ENCODE assay signal across 13 cellular contexts in the genomic region with DNA sequence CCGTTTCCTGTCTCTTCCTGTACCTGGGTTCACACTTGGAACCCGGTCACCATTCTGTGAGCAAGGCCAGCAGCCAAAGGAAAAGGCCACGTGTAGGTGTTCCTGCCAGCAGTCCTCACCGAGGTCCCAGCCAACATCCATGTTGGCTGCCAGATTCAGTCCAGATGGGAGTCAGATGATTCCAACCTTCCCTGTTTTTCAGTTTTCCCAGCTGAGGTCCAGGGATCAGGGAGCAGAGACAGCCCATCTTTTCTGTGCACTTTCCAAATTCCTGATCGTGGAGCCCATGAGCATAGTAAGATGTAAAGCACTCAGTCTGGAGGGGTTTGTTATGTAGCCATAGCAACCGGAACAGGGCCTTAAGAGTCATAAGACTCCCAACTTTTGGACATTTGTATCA. TPM values are rescaled to one million over a fixed set of nuclear protein-coding genes. Genes with fewer than 3 reads are reported as not detected.
A peak's percentile ranks its signal among the peaks of the same experiment; 100 is the strongest.
DNase-seq lines count a peak whose midpoint lies in the region; ATAC-seq, FAIRE-seq and TF ChIP-seq lines count a peak whose summit lies in the region.
"Had no signal": no experiment of that assay in that cellular context is flagged by ENCODE, and none has a peak within 500 bp of the region (broad histone marks: within the 10 kb centered on the region; RNA-seq: fewer than 3 reads in every experiment).

No MANE protein-coding gene starts in this region.

- intact Hi-C loops in CD4-positive, alpha-beta T cell (cut with DNase I, micrococcal nuclease) = loop anchor here (2.0 to 10.0 kb wide), 2 partner anchors 51 to 231 kb away; a partner anchor contains a TSS

- H3K4me3 ChIP-seq in H1 (ENCODE audit: extremely low read depth in 1 of 4, insufficient read depth in 2 of 4, low read depth in 3 of 4, low read length in 4 of 4) (no peak overlapping the region), HAP-1 (no peak overlapping the region)

- peaks cover 11% of the 10 kb centered on the region for H3K36me3 Mint-ChIP-seq in CD4-positive, alpha-beta T cell (ENCODE audit: low read depth)
- peaks cover 0 to 2% (median 0%) of the 10 kb centered on the region in 3 donors for H3K36me3 Mint-ChIP-seq in naive thymus-derived CD8-positive, alpha-beta T cell

- no peak overlapping the region for H3K9ac ChIP-seq in H1 (replicated peaks in 1 of 4; ENCODE audit: extremely low read depth in 1 of 4, low read depth in 3 of 4, low read length in 3 of 4)

- 0 out of 2 replicates have a peak, but pooled peaks cover 5% of the 10 kb centered on the region for H3K36me3 ChIP-seq in KOPT-K1 (ENCODE audit: insufficient read depth, low read length)
- H3K36me3 ChIP-seq in H1 (ENCODE audit: control insufficient read depth in 2 of 4, insufficient read depth in 4 of 4, low read length in 3 of 4) = no peaks in the 10 kb centered on the region
- H3K36me3 ChIP-seq in HAP-1 (replicated peaks) = no peaks in the 10 kb centered on the region

- no peaks in the 10 kb centered on the region for H3K79me2 ChIP-seq in H1 (ENCODE audit: control insufficient read depth in 1 of 2, insufficient read depth in 2 of 2, low read length in 2 of 2)

- H2BK20ac ChIP-seq in H1 (ENCODE audit: low read length) = no peak overlapping the region

- H3K27me3 ChIP-seq in CD4-positive, alpha-beta T cell (ENCODE audit: control insufficient read depth, insufficient read depth, low read length) = no peaks in the 10 kb centered on the region
- H3K27me3 ChIP-seq in H1 (replicated peaks in 1 of 4; ENCODE audit: control insufficient read depth in 3 of 4, extremely low read depth in 1 of 4, insufficient read depth in 3 of 4, low read length in 3 of 4) = peaks cover 0 to 4% (median 2%) of the 10 kb centered on the region in 4 experiments; a peak in 3 of 7 replicates
- H3K27me3 ChIP-seq in HAP-1 (ENCODE audit: low read depth) = no peaks in the 10 kb centered on the region

- no peak overlapping the region for H2BK12ac ChIP-seq in H1 (ENCODE audit: low read depth, low read length)

- H3K4me2 ChIP-seq in H1 (ENCODE audit: insufficient read depth in 1 of 2, low read depth in 2 of 2, low read length in 2 of 2) = no peak overlapping the region

- no peak for TF ChIP-seq EP300 in H1 (IDR thresholded peaks at IDR 0.05; ENCODE audit: borderline replicate concordance in 1 of 2, low read depth in 2 of 2, low read length in 2 of 2)

- WGBS in H1 (ENCODE audit: extremely low coverage in 1 of 2, insufficient coverage in 1 of 2, insufficient read length in 1 of 2, insufficient replicate concordance in 2 of 2, low coverage in 1 of 2, low lambda C conversion rate in 2 of 2, missing lambda C conversion rate in 1 of 2), 2 experiments = 89% methylated on average over 6 of the region's 6 CpGs; no CpG with 5 or more reads in 1 of the 2 experiments

- POLR2A ChIA-PET in CD4-positive, alpha-beta T cell (lab: Charles Lee) = interaction anchor here (1.4 kb wide), 1 partner anchor 90 kb away, joined by 4 read pairs; no protein-coding TSS in a partner anchor
- POLR2A ChIA-PET in H1 (lab: Charles Lee; ENCODE audit: partially characterized antibody) = interaction anchor here (0.8 to 2.7 kb wide), 3 partner anchors 13 to 83 kb away, joined by 5 to 8 read pairs (median 5); no protein-coding TSS in a partner anchor
- POLR2A ChIA-PET in naive thymus-derived CD8-positive, alpha-beta T cell (lab: Charles Lee) = interaction anchor here (0.7 to 1.4 kb wide), 4 partner anchors 18 to 67 kb away, joined by 3 to 4 read pairs (median 3); a partner anchor contains a TSS

- H3K4me1 ChIP-seq in H1 (replicated peaks in 1 of 4; ENCODE audit: control insufficient read depth in 3 of 4, insufficient read depth in 4 of 4, low read length in 3 of 4) (peaks cover 0 to 4% (median 1%) of the 10 kb centered on the region in 4 experiments; a peak in 1 of 7 replicates), HAP-1 (no peaks in the 10 kb centered on the region)

- H3K4me1 Mint-ChIP-seq in CD4-positive, alpha-beta T cell (ENCODE audit: low read depth) = peaks cover 55% of the 10 kb centered on the region
- H3K4me1 Mint-ChIP-seq in naive thymus-derived CD8-positive, alpha-beta T cell = peaks cover 28 to 75% (median 68%) of the 10 kb centered on the region in 4 donors

- no peaks in the 10 kb centered on the region for H3K79me1 ChIP-seq in H1 (ENCODE audit: low read depth, low read length)

- H3K27ac Mint-ChIP-seq in CD4-positive, alpha-beta T cell = peak overlapping the region; percentile 40
- peak overlapping the region in 7 of 10 donors; percentile 2 to 97 (median 22) for H3K27ac Mint-ChIP-seq in naive thymus-derived CD8-positive, alpha-beta T cell

- H3K4me3 Mint-ChIP-seq in CD4-positive, alpha-beta T cell = no peak overlapping the region
- H3K4me3 Mint-ChIP-seq in naive thymus-derived CD8-positive, alpha-beta T cell = no peak overlapping the region

- no peak for ATAC-seq in CD4-positive, alpha-beta T cell (ENCODE audit: poor library complexity)
- ATAC-seq in naive thymus-derived CD8-positive, alpha-beta T cell = no peak
- no peak for ATAC-seq in HG03135 (IDR thresholded peaks at IDR 0.05; ENCODE audit: unreplicated experiment)

- in situ Hi-C loops in HAP-1 (cut with MboI; ENCODE audit: low sequenced_read_pairs) = loop anchor here (5.0 kb wide), 1 partner anchor 84 kb away; no protein-coding TSS in a partner anchor

- H2BK120ac ChIP-seq in H1 (replicated peaks; ENCODE audit: low read depth, low read length) = no peak overlapping the region

- no peak for TF ChIP-seq RAD21 in H1 (IDR thresholded peaks at IDR 0.05 in 1 of 2, conservative IDR thresholded peaks at IDR 0.05 in 1 of 2; ENCODE audit: low read depth in 2 of 2, low read length in 2 of 2)

- H3K9me3 ChIP-seq in CD4-positive, alpha-beta T cell (ENCODE audit: control insufficient read depth, low read length) = no peaks in the 10 kb centered on the region
- H3K9me3 ChIP-seq in KOPT-K1 (ENCODE audit: insufficient read depth, low read length, poor library complexity, severe bottlenecking) = no peaks in the 10 kb centered on the region
- no peaks in the 10 kb centered on the region for H3K9me3 ChIP-seq in H1 (ENCODE audit: insufficient read depth in 2 of 2, low read depth in 1 of 2, low read length in 1 of 2)
- no peaks in the 10 kb centered on the region for H3K9me3 ChIP-seq in HAP-1

- no peak for TF ChIP-seq POLR2A in H1 (IDR thresholded peaks at IDR 0.05; ENCODE audit: control extremely low read depth in 1 of 2, low read depth in 2 of 2, low read length in 2 of 2)

- no peak overlapping the region for H3K56ac ChIP-seq in H1 (replicated peaks; ENCODE audit: insufficient read length, low read depth, low read length)

- no peaks in the 10 kb centered on the region for H3K27me3 Mint-ChIP-seq in CD4-positive, alpha-beta T cell
- no peaks in the 10 kb centered on the region for H3K27me3 Mint-ChIP-seq in naive thymus-derived CD8-positive, alpha-beta T cell
- H3K27me3 Mint-ChIP-seq: activated naive CD8-positive, alpha-beta T cell treated with anti-CD3 and anti-CD28 coated beads, Interleukin-2, amount 10 ng/mL, durations not matched to agents 7 days and 5 days had no signal

- H3K4ac ChIP-seq in H1 (replicated peaks; ENCODE audit: insufficient read length, low read depth, low read length) = no peak overlapping the region

- no peaks in the 10 kb centered on the region for H3K9me3 Mint-ChIP-seq in CD4-positive, alpha-beta T cell
- H3K9me3 Mint-ChIP-seq in naive thymus-derived CD8-positive, alpha-beta T cell = no peaks in the 10 kb centered on the region
- H3K9me3 Mint-ChIP-seq: activated naive CD8-positive, alpha-beta T cell treated with anti-CD3 and anti-CD28 coated beads, Interleukin-2, amount 10 ng/mL, durations not matched to agents 7 days and 5 days had no signal

- no peak overlapping the region for H3K18ac ChIP-seq in H1 (ENCODE audit: extremely low read depth, low read length)

- H2AK5ac ChIP-seq in H1 (ENCODE audit: low read depth, low read length) = no peak overlapping the region

- no peak for DNase-seq in CD4-positive, alpha-beta T cell
- DNase-seq in H1 (ENCODE audit: low read depth in 1 of 2, low spot score in 2 of 2) (no peak), NCI-H1092 (lab: John Stamatoyannopoulos, UW) (no peak), HAP-1 (ENCODE audit: low spot score in 2 of 2) (no peak), NCI-H748 (lab: John Stamatoyannopoulos, UW; ENCODE audit: unreplicated experiment) (no peak)
- no peak for DNase-seq in naive thymus-derived CD8-positive, alpha-beta T cell
- DNase-seq: activated CD4-positive, alpha-beta T cell treated with anti-CD3 and anti-CD28 coated beads, Interleukin-2, amount 50 U/mL, for 1 hour; GOT3; NCI-H187 treated with DMSO at 0.1 percent for 48 hours had no signal

- no peak overlapping the region for H3K27ac ChIP-seq in CD4-positive, alpha-beta T cell (ENCODE audit: low read depth, low read length)
- H3K27ac ChIP-seq in KOPT-K1 (ENCODE audit: low read depth, low read length, poor library complexity, severe bottlenecking) = peak overlapping the region; percentile 40
- no peak overlapping the region for H3K27ac ChIP-seq in H1 (ENCODE audit: low read depth, low read length)

- peak overlapping the region; percentile 51; the same call in 1 of the 2 replicates for H4K8ac ChIP-seq in H1 (ENCODE audit: extremely low read depth, insufficient read depth, low read length)

- TF ChIP-seq CTCF in CD4-positive, alpha-beta T cell (IDR thresholded peaks at IDR 0.05) = no peak
- no peak for TF ChIP-seq CTCF in H1 (IDR thresholded peaks at IDR 0.05; ENCODE audit: control extremely low read depth in 1 of 3, insufficient read depth in 1 of 3, low read depth in 1 of 3, low read length in 3 of 3)

- H4K91ac ChIP-seq in H1 (replicated peaks; ENCODE audit: insufficient read length, low read length) = no peak overlapping the region

- H2BK15ac ChIP-seq in H1 (ENCODE audit: low read length) = no peak overlapping the region

- no peak overlapping the region for H3K14ac ChIP-seq in H1 (ENCODE audit: insufficient read length)

- no peak for FAIRE-seq in H1 (lab: Jason Lieb, UNC)

- no peak overlapping the region for H3K23ac ChIP-seq in H1 (ENCODE audit: insufficient read length)

- H2AFZ ChIP-seq in H1 (ENCODE audit: low read length) = no peak overlapping the region

- no peak overlapping the region for H2BK5ac ChIP-seq in H1 (ENCODE audit: low read depth, low read length)

- CTCF ChIA-PET in CD4-positive, alpha-beta T cell (lab: Charles Lee) = interaction anchor here (1.3 to 1.4 kb wide), 2 partner anchors 67 to 83 kb away, joined by 3 to 10 read pairs; a partner anchor contains a TSS
- CTCF ChIA-PET in H1 (lab: Charles Lee; ENCODE audit: partially characterized antibody) = interaction anchor here (0.6 to 6.7 kb wide), 8 partner anchors 8 to 643 kb away, joined by 3 to 104 read pairs (median 4); a partner anchor contains a TSS

- no peaks in the 10 kb centered on the region for H4K20me1 ChIP-seq in H1 (replicated peaks in 1 of 2; ENCODE audit: control insufficient read depth in 1 of 2, insufficient read depth in 2 of 2, low read length in 2 of 2)

- H3K23me2 ChIP-seq in H1 (ENCODE audit: low read depth, low read length) = no peaks in the 10 kb centered on the region

- H4K5ac ChIP-seq in H1 (ENCODE audit: insufficient read length, low read depth, low read length) = no peak overlapping the region

RNA-seq across cellular contexts. Expression of a gene that starts 3.9 kb away (rescaled TPM):
- total RNA-seq in CD4-positive, alpha-beta T cell = 10 to 100 TPM; 30.1 to 33.2 TPM
- not detected in 2 replicates for total RNA-seq in H1 (2021; fragmentation: NEBNext Ultra II Directional; extraction: Animal tissue kit (Norgen Biotek cat#: 25700))
- 0.15 TPM in 1 of 2 replicates, not detected in the other for polyA plus RNA-seq in H1 (2011; rRNA removed)
- not detected for polyA plus RNA-seq in H1 (2011; cell fraction: cytosol; rRNA removed)
- not detected for polyA plus RNA-seq in H1 (2011; cell fraction: nucleus; rRNA removed)
- polyA plus RNA-seq in H1 (2012, experiment 1 of 2) = 0.80 to 2.2 TPM (median 1.2 TPM) in 4 replicates
- 2.1 TPM for polyA plus RNA-seq in H1 (2012, experiment 2 of 2)
- not detected for polyA plus RNA-seq in H1 (2013, experiment 1 of 2)
- not detected for polyA plus RNA-seq in H1 (2013, experiment 2 of 2)
- polyA minus RNA-seq in H1 (2011; rRNA and poly(A)+ RNA removed) = not detected in 2 replicates
- not detected for polyA minus RNA-seq in H1 (2011; cell fraction: cytosol; rRNA and poly(A)+ RNA removed)
- not detected for polyA minus RNA-seq in H1 (2011; cell fraction: nucleus; rRNA and poly(A)+ RNA removed)
- 10 to 100 TPM; 81.5 to 83.8 TPM for total RNA-seq in naive thymus-derived CD8-positive, alpha-beta T cell
- polyA plus RNA-seq in naive thymus-derived CD8-positive, alpha-beta T cell = 10 to 100 TPM; 79.1 to 85.4 (median 84.7) TPM
- total RNA-seq: lung microvascular endothelial cell had no signal

RNA-seq across cellular contexts. Expression of a gene that starts 38.2 kb away (rescaled TPM):
- 1 to 10 TPM; 4.0 to 5.5 TPM for total RNA-seq in CD4-positive, alpha-beta T cell
- 3.3 and 3.8 TPM in 2 replicates for total RNA-seq in H1 (2021; fragmentation: NEBNext Ultra II Directional; extraction: Animal tissue kit (Norgen Biotek cat#: 25700))
- 1.3 and 1.9 TPM in 2 replicates for polyA plus RNA-seq in H1 (2011; rRNA removed)
- polyA plus RNA-seq in H1 (2011; cell fraction: cytosol; rRNA removed) = 1.6 TPM
- 6.5 TPM for polyA plus RNA-seq in H1 (2011; cell fraction: nucleus; rRNA removed)
- polyA plus RNA-seq in H1 (2012, experiment 1 of 2) = 5.3 to 7.8 TPM (median 6.2 TPM) in 4 replicates
- 3.1 TPM for polyA plus RNA-seq in H1 (2012, experiment 2 of 2)
- polyA plus RNA-seq in H1 (2013, experiment 1 of 2) = 1.8 TPM
- 1.5 TPM for polyA plus RNA-seq in H1 (2013, experiment 2 of 2)
- 3.2 and 4.2 TPM in 2 replicates for polyA minus RNA-seq in H1 (2011; rRNA and poly(A)+ RNA removed)
- 0.44 TPM for polyA minus RNA-seq in H1 (2011; cell fraction: cytosol; rRNA and poly(A)+ RNA removed)
- 1.5 TPM for polyA minus RNA-seq in H1 (2011; cell fraction: nucleus; rRNA and poly(A)+ RNA removed)
- total RNA-seq in naive thymus-derived CD8-positive, alpha-beta T cell = 10 to 100 TPM; 12.0 to 12.1 TPM
- 1 to 10 TPM; 6.0 to 8.6 (median 6.9) TPM for polyA plus RNA-seq in naive thymus-derived CD8-positive, alpha-beta T cell

RNA-seq across cellular contexts. Expression of a gene that starts 38.7 kb away (rescaled TPM):
- total RNA-seq in CD4-positive, alpha-beta T cell = 10 to 100 TPM; 16.4 to 18.7 TPM
- 44.8 and 46.8 TPM in 2 replicates for total RNA-seq in H1 (2021; fragmentation: NEBNext Ultra II Directional; extraction: Animal tissue kit (Norgen Biotek cat#: 25700))
- 25.3 and 47.8 TPM in 2 replicates for polyA plus RNA-seq in H1 (2011; rRNA removed)
- 39.1 TPM for polyA plus RNA-seq in H1 (2011; cell fraction: cytosol; rRNA removed)
- 158 TPM for polyA plus RNA-seq in H1 (2011; cell fraction: nucleus; rRNA removed)
- 31.9 to 46.9 TPM (median 42.9 TPM) in 4 replicates for polyA plus RNA-seq in H1 (2012, experiment 1 of 2)
- 31.2 TPM for polyA plus RNA-seq in H1 (2012, experiment 2 of 2)
- polyA plus RNA-seq in H1 (2013, experiment 1 of 2) = 36.0 TPM
- polyA plus RNA-seq in H1 (2013, experiment 2 of 2) = 33.6 TPM
- polyA minus RNA-seq in H1 (2011; rRNA and poly(A)+ RNA removed) = 12.6 and 14.1 TPM in 2 replicates
- polyA minus RNA-seq in H1 (2011; cell fraction: cytosol; rRNA and poly(A)+ RNA removed) = 18.3 TPM
- polyA minus RNA-seq in H1 (2011; cell fraction: nucleus; rRNA and poly(A)+ RNA removed) = 40.0 TPM
- 10 to 100 TPM; 39.0 to 40.1 TPM for total RNA-seq in naive thymus-derived CD8-positive, alpha-beta T cell
- polyA plus RNA-seq in naive thymus-derived CD8-positive, alpha-beta T cell = 1 to 10 TPM in 1 of 3 donors, under 1 TPM in 2; 0.09 to 1.1 (median 0.42) TPM

RNA-seq across cellular contexts. Expression of a gene that starts 47.5 kb away (rescaled TPM):
- 10 to 100 TPM; 12.7 to 13.2 TPM for total RNA-seq in CD4-positive, alpha-beta T cell
- total RNA-seq in H1 (2021; fragmentation: NEBNext Ultra II Directional; extraction: Animal tissue kit (Norgen Biotek cat#: 25700)) = 5.1 and 5.3 TPM in 2 replicates
- 13.8 and 15.8 TPM in 2 replicates for polyA plus RNA-seq in H1 (2011; rRNA removed)
- 9.7 TPM for polyA plus RNA-seq in H1 (2011; cell fraction: cytosol; rRNA removed)
- polyA plus RNA-seq in H1 (2011; cell fraction: nucleus; rRNA removed) = 16.7 TPM
- 6.8 to 11.1 TPM (median 8.5 TPM) in 4 replicates for polyA plus RNA-seq in H1 (2012, experiment 1 of 2)
- 5.8 TPM for polyA plus RNA-seq in H1 (2012, experiment 2 of 2)
- 9.2 TPM for polyA plus RNA-seq in H1 (2013, experiment 1 of 2)
- polyA plus RNA-seq in H1 (2013, experiment 2 of 2) = 9.8 TPM
- 6.7 and 6.9 TPM in 2 replicates for polyA minus RNA-seq in H1 (2011; rRNA and poly(A)+ RNA removed)
- polyA minus RNA-seq in H1 (2011; cell fraction: cytosol; rRNA and poly(A)+ RNA removed) = 6.5 TPM
- 3.9 TPM for polyA minus RNA-seq in H1 (2011; cell fraction: nucleus; rRNA and poly(A)+ RNA removed)
- 10 to 100 TPM; 37.0 to 39.1 TPM for total RNA-seq in naive thymus-derived CD8-positive, alpha-beta T cell
- 1 to 10 TPM; 4.0 to 6.5 (median 5.4) TPM for polyA plus RNA-seq in naive thymus-derived CD8-positive, alpha-beta T cell

RNA-seq across cellular contexts. Expression of a gene that starts 57.4 kb away (rescaled TPM):
- 10 to 100 TPM; 37.9 to 42.6 TPM for total RNA-seq in CD4-positive, alpha-beta T cell
- total RNA-seq in H1 (2021; fragmentation: NEBNext Ultra II Directional; extraction: Animal tissue kit (Norgen Biotek cat#: 25700)) = 20.2 and 22.1 TPM in 2 replicates
- polyA plus RNA-seq in H1 (2011; rRNA removed) = 11.9 and 19.6 TPM in 2 replicates
- 8.6 TPM for polyA plus RNA-seq in H1 (2011; cell fraction: cytosol; rRNA removed)
- polyA plus RNA-seq in H1 (2011; cell fraction: nucleus; rRNA removed) = 55.1 TPM
- polyA plus RNA-seq in H1 (2012, experiment 1 of 2) = 13.7 to 21.2 TPM (median 20.2 TPM) in 4 replicates
- polyA plus RNA-seq in H1 (2012, experiment 2 of 2) = 16.9 TPM
- polyA plus RNA-seq in H1 (2013, experiment 1 of 2) = 16.6 TPM
- polyA plus RNA-seq in H1 (2013, experiment 2 of 2) = 15.0 TPM
- 8.3 and 8.7 TPM in 2 replicates for polyA minus RNA-seq in H1 (2011; rRNA and poly(A)+ RNA removed)
- polyA minus RNA-seq in H1 (2011; cell fraction: cytosol; rRNA and poly(A)+ RNA removed) = 6.9 TPM
- 21.6 TPM for polyA minus RNA-seq in H1 (2011; cell fraction: nucleus; rRNA and poly(A)+ RNA removed)
- total RNA-seq in naive thymus-derived CD8-positive, alpha-beta T cell = 100 to 1,000 TPM; 103 to 109 TPM
- 1 to 10 TPM; 2.1 to 4.5 (median 2.4) TPM for polyA plus RNA-seq in naive thymus-derived CD8-positive, alpha-beta T cell

Comparison
In these comparisons a context has a peak if more than half of its experiments do, and no peak if none do; other contexts are left out.
1. RNA of a gene that starts 3.9 kb away (total RNA-seq): 81.5 to 83.8 TPM in naive thymus-derived CD8-positive, alpha-beta T cell and 30.1 to 33.2 TPM in CD4-positive, alpha-beta T cell; not detected in H1; every median in the first group is over 10 times any median in the second.